8 cellular contexts compared by ENCODE assay signal in genomic region chr2:211867845-211868361, GRCh38.
DNase-seq lines count a peak whose midpoint lies in the region; ATAC-seq, FAIRE-seq and TF ChIP-seq lines count a peak whose summit lies in the region.

No MANE protein-coding gene starts in this region.

- no peak overlapping the region for H3K4me3 Mint-ChIP-seq in activated CD8-positive, alpha-beta T cell treated with anti-CD3 and anti-CD28 coated beads for 36 hours
- H3K4me3 Mint-ChIP-seq in effector memory CD8-positive, alpha-beta T cell: no peak overlapping the region
- no peak overlapping the region for H3K4me3 Mint-ChIP-seq in CD8-positive, alpha-beta memory T cell

- ATAC-seq in GM21786 (IDR thresholded peaks at IDR 0.05; ENCODE audit: unreplicated experiment): peak; percentile 88
- peak; percentile 92 for ATAC-seq in HG03558 (IDR thresholded peaks at IDR 0.05; ENCODE audit: extremely low read depth, unreplicated experiment)
- no peak for ATAC-seq in activated CD8-positive, alpha-beta T cell treated with anti-CD3 and anti-CD28 coated beads for 36 hours
- no peak for ATAC-seq in effector memory CD8-positive, alpha-beta T cell (replicated peaks)

- DNase-seq in GM18507 (ENCODE audit: extremely low spot score, insufficient read length, low read depth) (no peak), foreskin fibroblast (peak; percentile 15 to 19), iPS-NIHi7 (ENCODE audit: extremely low spot score) (no peak)
- no peak for DNase-seq in activated CD8-positive, alpha-beta T cell treated with anti-CD3 and anti-CD28 coated beads for 36 hours
- no peak for DNase-seq in effector memory CD8-positive, alpha-beta T cell
- no peak for DNase-seq in CD8-positive, alpha-beta memory T cell

- FAIRE-seq in GM18507 (lab: Jason Lieb, UNC): peak; percentile 45

- H3K36me3 Mint-ChIP-seq in activated CD8-positive, alpha-beta T cell treated with anti-CD3 and anti-CD28 coated beads for 36 hours (ENCODE audit: low read depth): no peaks in the 10 kb centered on the region
- H3K36me3 Mint-ChIP-seq in effector memory CD8-positive, alpha-beta T cell (ENCODE audit: insufficient read depth): no peaks in the 10 kb centered on the region
- H3K36me3 Mint-ChIP-seq in CD8-positive, alpha-beta memory T cell: no peaks in the 10 kb centered on the region

- H3K27me3 ChIP-seq in CD8-positive, alpha-beta memory T cell (ENCODE audit: insufficient read depth, low read length, poor library complexity, severe bottlenecking): no peaks in the 10 kb centered on the region

- H3K27ac ChIP-seq in CD8-positive, alpha-beta memory T cell (ENCODE audit: low read depth, low read length): no peak overlapping the region

- H3K4me1 Mint-ChIP-seq in activated CD8-positive, alpha-beta T cell treated with anti-CD3 and anti-CD28 coated beads for 36 hours (ENCODE audit: low read depth): no peaks in the 10 kb centered on the region
- H3K4me1 Mint-ChIP-seq in effector memory CD8-positive, alpha-beta T cell (ENCODE audit: low read depth in 2 of 2): no peaks in the 10 kb centered on the region
- no peaks in the 10 kb centered on the region for H3K4me1 Mint-ChIP-seq in CD8-positive, alpha-beta memory T cell

- H3K9me3 ChIP-seq in CD8-positive, alpha-beta memory T cell (ENCODE audit: low read length): no peaks in the 10 kb centered on the region

- POLR2A ChIA-PET in activated CD8-positive, alpha-beta T cell treated with anti-CD3 and anti-CD28 coated beads for 36 hours (lab: Charles Lee): no interaction called here
- POLR2A ChIA-PET in CD8-positive, alpha-beta memory T cell (lab: Charles Lee): no interaction called here

- intact Hi-C loops in activated CD8-positive, alpha-beta T cell treated with anti-CD3 and anti-CD28 coated beads for 36 hours (cut with micrococcal nuclease): no loop called here

- no peak for TF ChIP-seq CTCF in foreskin fibroblast (IDR thresholded peaks at IDR 0.05; ENCODE audit: low read depth, low read length)
- no peak for TF ChIP-seq CTCF in activated CD8-positive, alpha-beta T cell treated with anti-CD3 and anti-CD28 coated beads for 36 hours (IDR thresholded peaks at IDR 0.05)

- no peaks in the 10 kb centered on the region for H3K36me3 ChIP-seq in CD8-positive, alpha-beta memory T cell (ENCODE audit: insufficient read depth, low read length)

- H3K27me3 Mint-ChIP-seq in activated CD8-positive, alpha-beta T cell treated with anti-CD3 and anti-CD28 coated beads for 36 hours: no peaks in the 10 kb centered on the region
- H3K27me3 Mint-ChIP-seq in effector memory CD8-positive, alpha-beta T cell: no peaks in the 10 kb centered on the region
- no peaks in the 10 kb centered on the region for H3K27me3 Mint-ChIP-seq in CD8-positive, alpha-beta memory T cell

- CTCF ChIA-PET in activated CD8-positive, alpha-beta T cell treated with anti-CD3 and anti-CD28 coated beads for 36 hours (lab: Charles Lee): no interaction called here
- CTCF ChIA-PET in CD8-positive, alpha-beta memory T cell (lab: Charles Lee): no interaction called here

- H3K27ac Mint-ChIP-seq in activated CD8-positive, alpha-beta T cell treated with anti-CD3 and anti-CD28 coated beads for 36 hours: no peak overlapping the region
- H3K27ac Mint-ChIP-seq in effector memory CD8-positive, alpha-beta T cell: no peak overlapping the region
- H3K27ac Mint-ChIP-seq in CD8-positive, alpha-beta memory T cell: no peak overlapping the region

- H3K4me1 ChIP-seq in CD8-positive, alpha-beta memory T cell (ENCODE audit: insufficient read depth, low read length): no peaks in the 10 kb centered on the region

- peaks cover 2% of the 10 kb centered on the region for H3K9me3 Mint-ChIP-seq in activated CD8-positive, alpha-beta T cell treated with anti-CD3 and anti-CD28 coated beads for 36 hours
- peaks cover 0 to 5% of the 10 kb centered on the region in 2 donors for H3K9me3 Mint-ChIP-seq in effector memory CD8-positive, alpha-beta T cell
- H3K9me3 Mint-ChIP-seq in CD8-positive, alpha-beta memory T cell: peaks cover 2 to 13% (median 4%) of the 10 kb centered on the region in 5 donors

- H3K4me3 ChIP-seq in foreskin fibroblast (ENCODE audit: low read depth in 1 of 2, low read length in 2 of 2): no peak overlapping the region
- H3K4me3 ChIP-seq in CD8-positive, alpha-beta memory T cell (ENCODE audit: low read length): no peak overlapping the region

Comparison
In these comparisons a context has a peak if more than half of its experiments do, and no peak if none do; other contexts are left out.
1. DNase-seq: peak in foreskin fibroblast (2 of 2); none in GM18507 (single experiment), activated CD8-positive, alpha-beta T cell treated with anti-CD3 and anti-CD28 coated beads for 36 hours (single experiment), effector memory CD8-positive, alpha-beta T cell (0 of 3), CD8-positive, alpha-beta memory T cell (0 of 5) and iPS-NIHi7 (single experiment).
2. ATAC-seq: peak in GM21786 (single experiment) and HG03558 (single experiment); none in activated CD8-positive, alpha-beta T cell treated with anti-CD3 and anti-CD28 coated beads for 36 hours (single experiment) and effector memory CD8-positive, alpha-beta T cell (single experiment).